In the genomic region with DNA sequence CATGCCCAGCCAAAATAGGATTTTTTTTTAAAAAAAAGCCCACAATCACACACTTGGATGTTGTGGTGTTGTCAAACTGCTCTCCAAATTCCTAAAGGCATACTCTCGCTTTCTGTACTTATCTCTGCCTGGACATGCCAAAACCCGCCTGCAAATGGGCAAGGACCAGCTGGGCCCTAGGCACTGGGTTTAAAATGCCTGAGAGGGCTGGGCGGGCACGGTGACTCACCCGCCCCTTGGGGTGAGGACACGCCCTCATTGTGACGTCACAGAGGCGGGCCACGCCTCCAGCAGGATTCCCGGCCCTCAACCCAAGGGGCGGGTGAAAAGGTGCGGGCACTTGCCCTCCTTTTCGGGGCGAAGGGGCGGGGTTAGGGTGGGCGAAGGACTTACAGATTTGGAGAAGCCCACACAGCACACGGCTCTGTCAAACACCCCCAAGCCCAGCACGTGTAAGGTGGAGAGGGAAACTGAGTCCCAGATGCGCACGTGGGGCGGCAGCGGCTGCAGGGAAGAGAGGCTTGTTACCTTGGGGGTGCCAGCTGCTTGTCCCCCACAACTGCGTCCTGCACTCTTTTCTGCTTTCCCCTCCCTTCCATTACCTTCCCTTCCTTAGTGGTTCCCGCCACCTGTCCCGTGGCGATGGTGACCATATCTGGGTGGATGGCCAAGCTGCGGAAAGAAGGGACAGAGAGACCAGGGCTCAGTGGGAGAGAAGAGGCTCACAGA, we compare ENCODE assay signal across 1 cellular context.
TF ChIP-seq lines count a peak whose summit lies in the region.

No MANE protein-coding gene starts in this region.

TF ChIP-seq in H1, 55 proteins besides CTCF, POLR2A, EP300 and RAD21:
- TF ChIP-seq SP4 (IDR thresholded peaks at IDR 0.05; ENCODE audit: low read length): 0 out of 2 replicates have a peak, but pooled peaks have one; percentile 46
- no peak for TF ChIP-seq NANOG (IDR thresholded peaks at IDR 0.05; ENCODE audit: insufficient read depth, low read depth, low read length, poor library complexity, severe bottlenecking)
- no peak for TF ChIP-seq KDM1A (IDR thresholded peaks at IDR 0.05; ENCODE audit: borderline replicate concordance, low read length)
- TF ChIP-seq, protein P1, sequence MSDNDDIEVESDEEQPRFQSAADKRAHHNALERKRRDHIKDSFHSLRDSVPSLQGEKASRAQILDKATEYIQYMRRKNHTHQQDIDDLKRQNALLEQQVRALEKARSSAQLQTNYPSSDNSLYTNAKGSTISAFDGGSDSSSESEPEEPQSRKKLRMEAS (IDR thresholded peaks at IDR 0.05): peak; percentile 71
- TF ChIP-seq JUN (IDR thresholded peaks at IDR 0.05; ENCODE audit: low read depth, low read length): peak; percentile 38; the same call in 1 of the 2 replicates
- TF ChIP-seq CREB1 (IDR thresholded peaks at IDR 0.05): peak; percentile 90
- TF ChIP-seq RFX5 (IDR thresholded peaks at IDR 0.05; ENCODE audit: borderline replicate concordance, low read depth, low read length): no peak
- TF ChIP-seq, protein P2, sequence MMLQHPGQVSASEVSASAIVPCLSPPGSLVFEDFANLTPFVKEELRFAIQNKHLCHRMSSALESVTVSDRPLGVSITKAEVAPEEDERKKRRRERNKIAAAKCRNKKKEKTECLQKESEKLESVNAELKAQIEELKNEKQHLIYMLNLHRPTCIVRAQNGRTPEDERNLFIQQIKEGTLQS (IDR thresholded peaks at IDR 0.05; ENCODE audit: insufficient read depth, low read depth, low read length): 0 out of 2 replicates have a peak, but pooled peaks have one; percentile 18
- no peak for TF ChIP-seq BCL11A (IDR thresholded peaks at IDR 0.05; ENCODE audit: low read depth in 2 of 2, low read length in 2 of 2)
- TF ChIP-seq POU5F1 (IDR thresholded peaks at IDR 0.05; ENCODE audit: low read depth, low read length): no peak
- TF ChIP-seq PHF8 (conservative IDR thresholded peaks at IDR 0.05; ENCODE audit: low read depth, low read length): no peak
- peak; percentile 94 for TF ChIP-seq JUND (IDR thresholded peaks at IDR 0.05; ENCODE audit: low read length)
- TF ChIP-seq SIN3A (conservative IDR thresholded peaks at IDR 0.05 in 1 of 2, IDR thresholded peaks at IDR 0.05 in 1 of 2; ENCODE audit: low read depth in 1 of 2, low read length in 2 of 2): peak in 1 of 2 experiments; percentile 57; a peak in 1 of 4 replicates
- peak; percentile 79 for TF ChIP-seq SP1 (IDR thresholded peaks at IDR 0.05; ENCODE audit: low read depth, low read length)
